10 cellular contexts compared by ENCODE assay signal in genomic region chr2:217918220-217919024, GRCh38.
A peak's percentile ranks its signal among the peaks of the same experiment; 100 is the strongest.
DNase-seq lines count a peak whose midpoint lies in the region; ATAC-seq, FAIRE-seq and TF ChIP-seq lines count a peak whose summit lies in the region.
"Had no signal": no experiment of that assay in that cellular context is flagged by ENCODE, and none has a peak within 500 bp of the region (broad histone marks: within the 10 kb centered on the region; RNA-seq: fewer than 3 reads in every experiment).

No MANE protein-coding gene starts in this region.

- DNase-seq in DMS 273 (lab: John Stamatoyannopoulos, UW; ENCODE audit: unreplicated experiment) (peak; percentile 38), DMS 273 treated with DMSO at 0.1 percent for 48 hours (lab: John Stamatoyannopoulos, UW) (no peak), caudate nucleus (lab: John Stamatoyannopoulos, UW) (peak in 12 of 61 donors; percentile 10 to 50 (median 20)), HepG2 (ENCODE audit: low spot score) (peak; percentile 31), thyroid gland (peak; percentile 72 to 73)

- H3K27me3 ChIP-seq in HepG2 (ENCODE audit: control insufficient read depth in 1 of 2, insufficient read depth in 2 of 2, low read length in 2 of 2) (no peaks in the 10 kb centered on the region), thyroid gland (no peaks in the 10 kb centered on the region)

- CTCF ChIA-PET in HepG2 (lab: Yijun Ruan, JAX; ENCODE audit: low intra/inter-chr PET ratio, low total read pairs) = interaction anchor here (0.8 to 1.6 kb wide), 2 partner anchors 20 to 70 kb away, joined by 4 to 5 read pairs; no protein-coding TSS in a partner anchor

- peak overlapping the region; percentile 52 for H3K27ac ChIP-seq in caudate nucleus (ENCODE audit: low read depth, low read length)
- H3K27ac ChIP-seq in HepG2 (ENCODE audit: extremely low read length, insufficient read depth, low read length) = no peak overlapping the region
- H3K27ac ChIP-seq in thyroid gland = peak overlapping the region; percentile 96 to 99 (median 97)
- H3K27ac ChIP-seq: 22Rv1, SK-N-MC had no signal

- in situ Hi-C loops in HepG2 (cut with HindIII; ENCODE audit: extremely low pct_ligation_motif_present, low pct_unique_long_range_greater_than_20kb) = no loop called here

- no TSS peak for BruUV-seq in HepG2 (replicated peaks; lab: Mats Ljungman, UMichigan)

- H3K4me1 ChIP-seq in HepG2 (ENCODE audit: insufficient read depth, low read length) = peaks cover 83% of the 10 kb centered on the region
- H3K4me1 ChIP-seq in thyroid gland = peaks cover 84 to 97% of the 10 kb centered on the region in 2 donors

- FAIRE-seq in HepG2 (lab: Jason Lieb, UNC) = peak; percentile 32

- peak overlapping the region; percentile 28; the same call in 1 of the 2 replicates for H3K4me2 ChIP-seq in HepG2 (ENCODE audit: low read depth, low read length)

- 60% methylated on average over 23 of the region's 24 CpGs for WGBS in HepG2 (ENCODE audit: low lambda C conversion rate)
- 45 to 47% methylated on average over 24 of the region's 24 CpGs for WGBS in thyroid gland, 2 donors

- no peak overlapping the region for H3K9ac ChIP-seq in HepG2 (ENCODE audit: insufficient read depth, low read depth, low read length)

- peaks cover 4% of the 10 kb centered on the region; the same call in 1 of the 2 replicates for H4K20me1 ChIP-seq in HepG2 (ENCODE audit: insufficient read depth, low read length)

- no peaks in the 10 kb centered on the region for H3K79me2 ChIP-seq in HepG2 (ENCODE audit: insufficient read depth, low read length)

- no peaks in the 10 kb centered on the region for H3K9me3 ChIP-seq in HepG2 (ENCODE audit: low read length)
- no peaks in the 10 kb centered on the region for H3K9me3 ChIP-seq in thyroid gland

- TF ChIP-seq EP300 in HepG2 (IDR thresholded peaks at IDR 0.05; ENCODE audit: low read depth in 2 of 2, low read length in 2 of 2) (no peak), HepG2 (CRISPR knock-in tag; IDR thresholded peaks at IDR 0.05; ENCODE audit: borderline replicate concordance) (no peak)

- TF ChIP-seq CTCF in HepG2 (CRISPR knock-in tag; IDR thresholded peaks at IDR 0.05) (peak; percentile 52), thyroid gland (IDR thresholded peaks at IDR 0.05) (peak in 3 of 6 experiments; percentile 4 to 25 (median 20))

- TF ChIP-seq POLR2A in HepG2 (IDR thresholded peaks at IDR 0.05; ENCODE audit: insufficient read depth in 1 of 2, low read depth in 2 of 2, low read length in 2 of 2) (no peak), thyroid gland (IDR thresholded peaks at IDR 0.05) (peak in 1 of 2 donors; percentile 25)

- POLR2A ChIA-PET in HepG2 (lab: Yijun Ruan, JAX) = no interaction called here

- H3K4me3 ChIP-seq in HepG2 (replicated peaks in 1 of 3; ENCODE audit: insufficient read depth in 1 of 3, low read depth in 2 of 3, low read length in 3 of 3) (no peak overlapping the region), thyroid gland (replicated peaks in 1 of 3) (no peak overlapping the region)
- H3K4me3 ChIP-seq: SK-N-MC had no signal

- peak; percentile 65 for ATAC-seq in HepG2
- ATAC-seq in HG03469 (IDR thresholded peaks at IDR 0.05; ENCODE audit: unreplicated experiment) = no peak
- no peak for ATAC-seq in GM19035 (IDR thresholded peaks at IDR 0.05; ENCODE audit: unreplicated experiment)
- ATAC-seq in HG02973 (IDR thresholded peaks at IDR 0.05; ENCODE audit: unreplicated experiment) = no peak

- intact Hi-C loops in HepG2 (cut with micrococcal nuclease; ENCODE audit: unreplicated experiment) (no loop called here), thyroid gland (cut with DNase I) (no loop called here)

- no peak overlapping the region for H2AFZ ChIP-seq in HepG2 (ENCODE audit: low read length)

- no peak for TF ChIP-seq RAD21 in HepG2 (CRISPR knock-in tag; IDR thresholded peaks at IDR 0.05)

- peaks cover 7 to 10% of the 10 kb centered on the region in 2 experiments; a peak in 2 of 5 replicates for H3K36me3 ChIP-seq in HepG2 (replicated peaks in 1 of 2; ENCODE audit: control insufficient read depth in 1 of 2, insufficient read depth in 2 of 2, low read length in 2 of 2)
- H3K36me3 ChIP-seq in thyroid gland = peaks cover 3 to 9% of the 10 kb centered on the region in 2 donors

TF ChIP-seq in HepG2, 621 proteins besides CTCF, POLR2A, EP300 and RAD21 (continues in another document):
- TF ChIP-seq ZFP91 (CRISPR knock-in tag; IDR thresholded peaks at IDR 0.05; ENCODE audit: borderline replicate concordance) = 0 out of 2 replicates have a peak, but pooled peaks have one; percentile 24
- TF ChIP-seq DRAP1 (CRISPR knock-in tag; IDR thresholded peaks at IDR 0.05) = no peak
- no peak for TF ChIP-seq ZNF121 (CRISPR knock-in tag; IDR thresholded peaks at IDR 0.05)
- no peak for TF ChIP-seq ZNF720 (CRISPR knock-in tag; IDR thresholded peaks at IDR 0.05)
- TF ChIP-seq CENPX (CRISPR knock-in tag; IDR thresholded peaks at IDR 0.05) = no peak
- TF ChIP-seq AHR (CRISPR knock-in tag; IDR thresholded peaks at IDR 0.05) = no peak
- no peak for TF ChIP-seq HBP1 (CRISPR knock-in tag; IDR thresholded peaks at IDR 0.05; ENCODE audit: low read depth)
- TF ChIP-seq ZNF678 (CRISPR knock-in tag; IDR thresholded peaks at IDR 0.05) = no peak
- TF ChIP-seq ZNF337 (CRISPR knock-in tag; IDR thresholded peaks at IDR 0.05; ENCODE audit: borderline replicate concordance, low read depth) = no peak
- TF ChIP-seq BCL6 (CRISPR knock-in tag; IDR thresholded peaks at IDR 0.05) = no peak
- no peak for TF ChIP-seq ATF6 (CRISPR knock-in tag; conservative IDR thresholded peaks at IDR 0.05)
- no peak for TF ChIP-seq TCF12 (IDR thresholded peaks at IDR 0.05)
- no peak for TF ChIP-seq TCF12 (CRISPR knock-in tag; IDR thresholded peaks at IDR 0.05)
- TF ChIP-seq RFXANK (CRISPR knock-in tag; IDR thresholded peaks at IDR 0.05) = no peak
- TF ChIP-seq RXRB (CRISPR knock-in tag; IDR thresholded peaks at IDR 0.05; ENCODE audit: borderline replicate concordance) = no peak
- no peak for TF ChIP-seq GTF3A (CRISPR knock-in tag; conservative IDR thresholded peaks at IDR 0.05)
- no peak for TF ChIP-seq ZFP37 (CRISPR knock-in tag; IDR thresholded peaks at IDR 0.05; ENCODE audit: borderline replicate concordance)
- no peak for TF ChIP-seq ZNF232 (CRISPR knock-in tag; IDR thresholded peaks at IDR 0.05; ENCODE audit: borderline replicate concordance)
- no peak for TF ChIP-seq ZSCAN29 (CRISPR knock-in tag; conservative IDR thresholded peaks at IDR 0.05)
- no peak for TF ChIP-seq GPBP1L1 (CRISPR knock-in tag; IDR thresholded peaks at IDR 0.05)
- no peak for TF ChIP-seq NBN (conservative IDR thresholded peaks at IDR 0.05)
- TF ChIP-seq SMC3 (IDR thresholded peaks at IDR 0.05; ENCODE audit: low read length) = no peak
